Comparison of ENCODE assay signal across 15 cellular contexts in the genomic region with DNA sequence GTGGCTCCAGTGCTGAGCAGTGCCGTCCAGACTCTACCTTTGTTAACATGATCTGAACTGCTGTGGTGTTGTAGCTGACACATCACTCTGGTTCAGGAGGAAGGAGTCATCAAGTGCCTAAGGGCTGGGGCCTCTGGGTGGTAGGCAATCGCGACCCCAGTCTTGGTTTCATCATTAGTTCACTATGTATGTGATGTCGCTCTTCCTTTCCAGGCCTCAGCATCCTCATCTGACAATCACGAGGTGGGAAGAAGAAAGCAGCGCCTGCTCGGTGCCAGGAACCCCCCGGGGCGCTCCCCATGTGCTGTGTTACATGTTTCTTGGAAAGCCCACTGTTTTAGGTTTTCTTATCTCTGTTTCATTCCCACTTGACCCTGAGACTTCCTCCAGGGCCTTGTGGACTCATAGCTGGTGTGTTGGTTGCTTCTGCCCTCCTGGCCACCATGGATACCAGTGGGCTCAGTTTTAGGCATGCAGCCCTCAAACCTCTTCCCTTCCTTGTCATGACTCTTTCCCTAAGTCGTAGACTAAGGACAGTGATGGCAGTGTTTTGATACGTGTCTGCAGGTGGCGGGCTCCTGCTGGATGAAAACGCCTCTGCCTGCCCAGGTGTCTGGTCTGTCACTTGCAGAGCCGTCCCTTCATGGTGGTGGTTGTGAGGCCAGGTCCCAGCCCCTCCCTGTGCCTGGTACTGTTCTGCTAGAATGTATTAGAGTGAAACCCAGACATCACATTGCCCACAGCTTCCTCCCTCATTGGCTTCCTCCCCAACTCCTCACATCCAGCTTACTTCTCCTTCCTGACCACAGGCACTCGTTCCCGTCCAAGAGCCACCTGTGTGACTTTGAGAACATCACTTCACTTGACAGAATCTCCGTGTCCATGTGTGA. TPM values are rescaled to one million over a fixed set of nuclear protein-coding genes. Genes with fewer than 3 reads are reported as not detected.
A peak's percentile ranks its signal among the peaks of the same experiment; 100 is the strongest.
DNase-seq lines count a peak whose midpoint lies in the region; ATAC-seq, FAIRE-seq and TF ChIP-seq lines count a peak whose summit lies in the region.
"Had no signal": no experiment of that assay in that cellular context is flagged by ENCODE, and none has a peak within 500 bp of the region (broad histone marks: within the 10 kb centered on the region; RNA-seq: fewer than 3 reads in every experiment).

No MANE protein-coding gene starts in this region.

- H3K4me1 Mint-ChIP-seq in activated T-helper 17 cell treated with anti-CD3 and anti-CD28 coated beads, Interleukin-2, amount 50 U/mL, for 72 hours: peaks cover 9% of the 10 kb centered on the region
- peaks cover 6% of the 10 kb centered on the region for H3K4me1 Mint-ChIP-seq in WTC11
- H3K4me1 Mint-ChIP-seq: nephron had no signal

- no peak for TF ChIP-seq CTCF in WTC11 (IDR thresholded peaks at IDR 0.05)

- CTCF ChIA-PET in WTC11 (lab: Charles Lee): interaction anchor here (1.0 to 5.6 kb wide), 3 partner anchors 13 to 31 kb away, joined by 3 to 61 read pairs (median 4); a partner anchor contains a TSS

- H3K9me3 Mint-ChIP-seq in activated T-helper 17 cell treated with anti-CD3 and anti-CD28 coated beads, Interleukin-2, amount 50 U/mL, for 72 hours: no peaks in the 10 kb centered on the region
- H3K9me3 Mint-ChIP-seq in WTC11: peaks cover 5% of the 10 kb centered on the region

- peak; percentile 31 for FAIRE-seq in GM12891 (lab: Jason Lieb, UNC)
- FAIRE-seq: endometrium had no signal

- ATAC-seq in HG02870 (IDR thresholded peaks at IDR 0.05; ENCODE audit: unreplicated experiment) (peak; percentile 35), WTC11 (no peak), HG03520 (IDR thresholded peaks at IDR 0.05; ENCODE audit: unreplicated experiment) (no peak)
- ATAC-seq in activated T-helper 17 cell treated with anti-CD3 and anti-CD28 coated beads, Interleukin-2, amount 50 U/mL, for 72 hours (replicated peaks): peak; percentile 54

- H3K27me3 Mint-ChIP-seq in activated T-helper 17 cell treated with anti-CD3 and anti-CD28 coated beads, Interleukin-2, amount 50 U/mL, for 72 hours: peaks cover 23% of the 10 kb centered on the region
- H3K27me3 Mint-ChIP-seq in WTC11 (ENCODE audit: low read depth): peaks cover 6% of the 10 kb centered on the region; the same call in 1 of the 2 replicates

- no peak for TF ChIP-seq POLR2A in GM12891 (IDR thresholded peaks at IDR 0.05; ENCODE audit: low read depth, low read length)

- peak overlapping the region; percentile 39 for H3K27ac Mint-ChIP-seq in activated T-helper 17 cell treated with anti-CD3 and anti-CD28 coated beads, Interleukin-2, amount 50 U/mL, for 72 hours
- no peak overlapping the region for H3K27ac Mint-ChIP-seq in WTC11
- H3K27ac Mint-ChIP-seq: nephron had no signal

- POLR2A ChIA-PET in WTC11 (lab: Charles Lee): interaction anchor here (0.6 kb wide), 1 partner anchor 49 kb away, joined by 3 read pairs; no protein-coding TSS in a partner anchor

- intact Hi-C loops in posterior vena cava (cut with DNase I): no loop called here

- H3K36me3 Mint-ChIP-seq in activated T-helper 17 cell treated with anti-CD3 and anti-CD28 coated beads, Interleukin-2, amount 50 U/mL, for 72 hours (ENCODE audit: low read depth): no peaks in the 10 kb centered on the region
- no peaks in the 10 kb centered on the region for H3K36me3 Mint-ChIP-seq in WTC11

- DNase-seq in GM12891 (ENCODE audit: insufficient read length, low spot score): no peak
- DNase-seq in posterior vena cava (ENCODE audit: low spot score): peak; percentile 41
- no peak for DNase-seq in NCI-H2081 (lab: John Stamatoyannopoulos, UW)
- DNase-seq in WTC11 (ENCODE audit: low spot score): no peak
- DNase-seq: GM23248, NCI-H1105, NCI-H748 treated with DMSO at 0.1 percent for 48 hours, SHP77, sigmoid colon, WERI-Rb-1 had no signal

- H3K4me3 Mint-ChIP-seq in activated T-helper 17 cell treated with anti-CD3 and anti-CD28 coated beads, Interleukin-2, amount 50 U/mL, for 72 hours: peak overlapping the region; percentile 36
- H3K4me3 Mint-ChIP-seq in WTC11: no peak overlapping the region
- H3K4me3 Mint-ChIP-seq: nephron had no signal

TF ChIP-seq in GM12891, 5 proteins besides CTCF, POLR2A, EP300 and RAD21:
- 0 out of 2 replicates have a peak, but pooled peaks have one; percentile 17 for TF ChIP-seq SPI1 (IDR thresholded peaks at IDR 0.05; ENCODE audit: low read depth, low read length)
- TF ChIP-seq TAF1 (IDR thresholded peaks at IDR 0.05; ENCODE audit: low read depth, low read length): no peak

TF ChIP-seq in WTC11, 78 proteins besides CTCF, POLR2A, EP300 and RAD21:
- no peak for TF ChIP-seq SP1 (CRISPR knock-in tag; conservative IDR thresholded peaks at IDR 0.05)
- no peak for TF ChIP-seq HMGA2 (CRISPR knock-in tag; IDR thresholded peaks at IDR 0.05)
- TF ChIP-seq, protein P1, sequence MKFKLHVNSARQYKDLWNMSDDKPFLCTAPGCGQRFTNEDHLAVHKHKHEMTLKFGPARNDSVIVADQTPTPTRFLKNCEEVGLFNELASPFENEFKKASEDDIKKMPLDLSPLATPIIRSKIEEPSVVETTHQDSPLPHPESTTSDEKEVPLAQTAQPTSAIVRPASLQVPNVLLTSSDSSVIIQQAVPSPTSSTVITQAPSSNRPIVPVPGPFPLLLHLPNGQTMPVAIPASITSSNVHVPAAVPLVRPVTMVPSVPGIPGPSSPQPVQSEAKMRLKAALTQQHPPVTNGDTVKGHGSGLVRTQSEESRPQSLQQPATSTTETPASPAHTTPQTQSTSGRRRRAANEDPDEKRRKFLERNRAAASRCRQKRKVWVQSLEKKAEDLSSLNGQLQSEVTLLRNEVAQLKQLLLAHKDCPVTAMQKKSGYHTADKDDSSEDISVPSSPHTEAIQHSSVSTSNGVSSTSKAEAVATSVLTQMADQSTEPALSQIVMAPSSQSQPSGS (CRISPR knock-in tag; IDR thresholded peaks at IDR 0.05; ENCODE audit: borderline replicate concordance, low read depth): no peak
- TF ChIP-seq, protein P2, sequence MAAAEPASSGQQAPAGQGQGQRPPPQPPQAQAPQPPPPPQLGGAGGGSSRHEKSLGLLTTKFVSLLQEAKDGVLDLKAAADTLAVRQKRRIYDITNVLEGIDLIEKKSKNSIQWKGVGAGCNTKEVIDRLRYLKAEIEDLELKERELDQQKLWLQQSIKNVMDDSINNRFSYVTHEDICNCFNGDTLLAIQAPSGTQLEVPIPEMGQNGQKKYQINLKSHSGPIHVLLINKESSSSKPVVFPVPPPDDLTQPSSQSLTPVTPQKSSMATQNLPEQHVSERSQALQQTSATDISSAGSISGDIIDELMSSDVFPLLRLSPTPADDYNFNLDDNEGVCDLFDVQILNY (CRISPR knock-in tag; IDR thresholded peaks at IDR 0.05): no peak
- no peak for TF ChIP-seq MXD4 (CRISPR knock-in tag; IDR thresholded peaks at IDR 0.05; ENCODE audit: borderline replicate concordance)
- TF ChIP-seq ZNF232 (CRISPR knock-in tag; IDR thresholded peaks at IDR 0.05): no peak
- TF ChIP-seq, protein P3, sequence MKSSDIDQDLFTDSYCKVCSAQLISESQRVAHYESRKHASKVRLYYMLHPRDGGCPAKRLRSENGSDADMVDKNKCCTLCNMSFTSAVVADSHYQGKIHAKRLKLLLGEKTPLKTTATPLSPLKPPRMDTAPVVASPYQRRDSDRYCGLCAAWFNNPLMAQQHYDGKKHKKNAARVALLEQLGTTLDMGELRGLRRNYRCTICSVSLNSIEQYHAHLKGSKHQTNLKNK (CRISPR knock-in tag; IDR thresholded peaks at IDR 0.05): no peak
- TF ChIP-seq, protein P4, sequence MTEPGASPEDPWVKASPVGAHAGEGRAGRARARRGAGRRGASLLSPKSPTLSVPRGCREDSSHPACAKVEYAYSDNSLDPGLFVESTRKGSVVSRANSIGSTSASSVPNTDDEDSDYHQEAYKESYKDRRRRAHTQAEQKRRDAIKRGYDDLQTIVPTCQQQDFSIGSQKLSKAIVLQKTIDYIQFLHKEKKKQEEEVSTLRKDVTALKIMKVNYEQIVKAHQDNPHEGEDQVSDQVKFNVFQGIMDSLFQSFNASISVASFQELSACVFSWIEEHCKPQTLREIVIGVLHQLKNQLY (CRISPR knock-in tag; IDR thresholded peaks at IDR 0.05): no peak
- TF ChIP-seq NFE2L1 (CRISPR knock-in tag; IDR thresholded peaks at IDR 0.05): no peak
- TF ChIP-seq, protein P5, sequence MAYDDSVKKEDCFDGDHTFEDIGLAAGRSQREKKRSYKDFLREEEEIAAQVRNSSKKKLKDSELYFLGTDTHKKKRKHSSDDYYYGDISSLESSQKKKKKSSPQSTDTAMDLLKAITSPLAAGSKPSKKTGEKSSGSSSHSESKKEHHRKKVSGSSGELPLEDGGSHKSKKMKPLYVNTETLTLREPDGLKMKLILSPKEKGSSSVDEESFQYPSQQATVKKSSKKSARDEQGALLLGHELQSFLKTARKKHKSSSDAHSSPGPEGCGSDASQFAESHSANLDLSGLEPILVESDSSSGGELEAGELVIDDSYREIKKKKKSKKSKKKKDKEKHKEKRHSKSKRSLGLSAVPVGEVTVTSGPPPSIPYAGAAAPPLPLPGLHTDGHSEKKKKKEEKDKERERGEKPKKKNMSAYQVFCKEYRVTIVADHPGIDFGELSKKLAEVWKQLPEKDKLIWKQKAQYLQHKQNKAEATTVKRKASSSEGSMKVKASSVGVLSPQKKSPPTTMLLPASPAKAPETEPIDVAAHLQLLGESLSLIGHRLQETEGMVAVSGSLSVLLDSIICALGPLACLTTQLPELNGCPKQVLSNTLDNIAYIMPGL (CRISPR knock-in tag; IDR thresholded peaks at IDR 0.05): no peak
- no peak for TF ChIP-seq ZNF317 (CRISPR knock-in tag; IDR thresholded peaks at IDR 0.05; ENCODE audit: borderline replicate concordance, low read depth)

RNA-seq across cellular contexts. Expression of a gene that starts 17.2 kb away (rescaled TPM):
- polyA plus RNA-seq in GM12891 (2012; ENCODE audit: low read depth, missing spikeins): 0.19 TPM
- under 1 TPM; 0.11 to 0.26 TPM for total RNA-seq in activated T-helper 17 cell treated with anti-CD3 and anti-CD28 coated beads, Interleukin-2, amount 50 U/mL, for 72 hours
- under 1 TPM; 0.62 to 0.83 TPM for total RNA-seq in posterior vena cava
- total RNA-seq in WTC11 (2021): 5.4 to 7.4 TPM (median 7.0 TPM) in 3 replicates
- total RNA-seq: GM23248 had no signal
- polyA plus RNA-seq: GM23248 had no signal

Comparison
In these comparisons a context has a peak if more than half of its experiments do, and no peak if none do; other contexts are left out.
1. ATAC-seq: peak in HG02870 (single experiment) and activated T-helper 17 cell treated with anti-CD3 and anti-CD28 coated beads, Interleukin-2, amount 50 U/mL, for 72 hours (single experiment); none in WTC11 (single experiment) and HG03520 (single experiment).